26 cellular contexts compared by ENCODE assay signal in genomic region chr3:51522273-51522981, GRCh38.
"Had no signal": no experiment of that assay in that cellular context is flagged by ENCODE, and none has a peak within 500 bp of the region (broad histone marks: within the 10 kb centered on the region; RNA-seq: fewer than 3 reads in every experiment).

No MANE protein-coding gene starts in this region.

- H3K36me3 ChIP-seq: breast epithelium, colonic mucosa, heart left ventricle, neutrophil, ovary, tibial nerve, uterus had no signal

- H3K9me3 ChIP-seq: breast epithelium, colonic mucosa, heart left ventricle, neutrophil, ovary, tibial nerve, uterus had no signal

- ATAC-seq: activated CD4-positive, alpha-beta T cell treated with anti-CD3 and anti-CD28 coated beads for 36 hours; activated naive CD4-positive, alpha-beta T cell treated with anti-CD3 and anti-CD28 coated beads, Interleukin-2, amount 50 U/mL, for 72 hours; activated T-helper 17 cell treated with anti-CD3 and anti-CD28 coated beads, Interleukin-2, amount 50 U/mL, for 72 hours; effector memory CD8-positive, alpha-beta T cell; esophagus mucosa; heart left ventricle; left cardiac atrium; natural killer cell treated with Interleukin-12 subunit alpha and Interleukin-12 subunit beta and Interleukin-15 and Interleukin-18, amount 100 ng/mL, for 72 hours; right cardiac atrium; stimulated activated naive CD8-positive, alpha-beta T cell treated with anti-CD3 and anti-CD28 coated beads, Interleukin-15, amount 100 ng/mL, for 72 hours; WTC11 had no signal

- H3K27me3 Mint-ChIP-seq: activated CD4-positive, alpha-beta T cell treated with anti-CD3 and anti-CD28 coated beads for 36 hours; activated T-cell treated with anti-CD3 and anti-CD28 coated beads, Interleukin-2, amount 50 U/mL, for 24 hours; activated T-helper 17 cell treated with anti-CD3 and anti-CD28 coated beads, Interleukin-2, amount 50 U/mL, for 72 hours; central memory CD8-positive, alpha-beta T cell; effector memory CD8-positive, alpha-beta T cell; stimulated activated naive CD8-positive, alpha-beta T cell treated with anti-CD3 and anti-CD28 coated beads, Interleukin-15, amount 100 ng/mL, for 72 hours had no signal

- H3K4me1 Mint-ChIP-seq: activated T-helper 17 cell treated with anti-CD3 and anti-CD28 coated beads, Interleukin-2, amount 50 U/mL, for 72 hours; central memory CD8-positive, alpha-beta T cell; WTC11 had no signal

- H3K27ac Mint-ChIP-seq: activated CD4-positive, alpha-beta T cell treated with anti-CD3 and anti-CD28 coated beads for 36 hours; activated naive CD4-positive, alpha-beta T cell treated with anti-CD3 and anti-CD28 coated beads, Interleukin-2, amount 50 U/mL, for 72 hours; activated T-cell treated with anti-CD3 and anti-CD28 coated beads, Interleukin-2, amount 50 U/mL, for 24 hours; activated T-helper 17 cell treated with anti-CD3 and anti-CD28 coated beads, Interleukin-2, amount 50 U/mL, for 72 hours; natural killer cell treated with Interleukin-12 subunit alpha and Interleukin-12 subunit beta and Interleukin-15 and Interleukin-18, amount 100 ng/mL, for 72 hours; WTC11 had no signal

- H3K9me3 Mint-ChIP-seq: activated naive CD4-positive, alpha-beta T cell treated with anti-CD3 and anti-CD28 coated beads, Interleukin-2, amount 50 U/mL, for 72 hours; activated T-cell treated with anti-CD3 and anti-CD28 coated beads, Interleukin-2, amount 50 U/mL, for 24 hours; activated T-helper 17 cell treated with anti-CD3 and anti-CD28 coated beads, Interleukin-2, amount 50 U/mL, for 72 hours; central memory CD8-positive, alpha-beta T cell; effector memory CD8-positive, alpha-beta T cell; natural killer cell treated with Interleukin-12 subunit alpha and Interleukin-12 subunit beta and Interleukin-15 and Interleukin-18, amount 100 ng/mL, for 72 hours; stimulated activated naive CD8-positive, alpha-beta T cell treated with anti-CD3 and anti-CD28 coated beads, Interleukin-15, amount 100 ng/mL, for 72 hours; WTC11 had no signal

- H3K4me3 ChIP-seq: breast epithelium, colonic mucosa, dorsolateral prefrontal cortex, heart left ventricle, ovary, tibial nerve, uterus had no signal

- H3K27ac ChIP-seq: breast epithelium, colonic mucosa, dorsolateral prefrontal cortex, heart left ventricle, neutrophil, ovary, tibial nerve, uterus had no signal

- H3K27me3 ChIP-seq: breast epithelium, colonic mucosa, dorsolateral prefrontal cortex, neutrophil, ovary, tibial nerve, uterus had no signal

- H3K4me3 Mint-ChIP-seq: activated CD4-positive, alpha-beta T cell treated with anti-CD3 and anti-CD28 coated beads for 36 hours; activated T-cell treated with anti-CD3 and anti-CD28 coated beads, Interleukin-2, amount 50 U/mL, for 24 hours; activated T-helper 17 cell treated with anti-CD3 and anti-CD28 coated beads, Interleukin-2, amount 50 U/mL, for 72 hours; central memory CD8-positive, alpha-beta T cell; effector memory CD8-positive, alpha-beta T cell; natural killer cell treated with Interleukin-12 subunit alpha and Interleukin-12 subunit beta and Interleukin-15 and Interleukin-18, amount 100 ng/mL, for 72 hours; stimulated activated naive CD8-positive, alpha-beta T cell treated with anti-CD3 and anti-CD28 coated beads, Interleukin-15, amount 100 ng/mL, for 72 hours; WTC11 had no signal

- H3K4me1 ChIP-seq: breast epithelium, colonic mucosa, heart left ventricle, tibial nerve, uterus had no signal

- DNase-seq: activated CD4-positive, alpha-beta T cell treated with anti-CD3 and anti-CD28 coated beads for 36 hours; activated CD4-positive, alpha-beta T cell treated with anti-CD3 and anti-CD28 coated beads, Interleukin-2, amount 50 U/mL, for 4 hours; activated CD8-positive, alpha-beta memory T cell treated with anti-CD3 and anti-CD28 coated beads for 24 hours; activated CD8-positive, alpha-beta memory T cell treated with anti-CD3 and anti-CD28 coated beads, Interleukin-2, amount 50 U/mL, for 4 hours; activated T-cell treated with anti-CD3 and anti-CD28 coated beads, Interleukin-2, amount 50 U/mL, for 24 hours; amniotic stem cell; colonic mucosa; dorsolateral prefrontal cortex; effector memory CD8-positive, alpha-beta T cell; left cardiac atrium; ovary; right cardiac atrium; stimulated activated CD4-positive, alpha-beta T cell treated with anti-CD3 and anti-CD28 coated beads, Interleukin-1b, Interleukin-23, amount 100 ng/mL, for 48 hours; stimulated activated naive CD8-positive, alpha-beta T cell treated with anti-CD3 and anti-CD28 coated beads, Interleukin-15, amount 100 ng/mL, for 72 hours; T1000; uterus had no signal
